Comparison of ENCODE assay signal across 22 cellular contexts in the genomic region with DNA sequence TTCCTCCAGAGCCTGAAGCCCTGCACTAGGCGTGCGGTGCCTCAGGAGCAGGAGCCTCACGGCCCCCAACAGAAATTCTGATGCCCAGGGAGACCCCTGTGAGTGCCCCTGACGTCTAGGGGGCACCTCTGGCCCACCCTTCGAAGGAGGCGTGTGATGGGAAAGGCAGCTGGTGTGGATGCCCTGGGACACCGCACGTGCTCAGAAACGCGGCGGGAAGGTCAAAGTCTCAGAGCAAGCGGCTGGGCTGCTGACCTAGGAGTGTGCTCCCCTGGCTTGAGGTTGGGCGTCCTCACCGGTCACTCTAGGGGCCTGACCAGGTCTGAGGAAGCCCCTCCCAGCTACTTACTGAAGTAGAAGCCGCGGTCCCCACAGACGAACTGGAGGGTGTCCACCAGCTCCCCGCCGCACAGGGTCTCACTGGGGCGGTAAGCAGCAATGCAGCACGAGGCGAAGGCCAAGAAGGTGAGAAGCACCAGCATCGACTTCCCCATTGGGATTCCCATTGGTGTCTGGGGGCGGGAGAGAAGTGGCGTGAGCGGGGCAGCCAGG. TPM values are rescaled to one million over a fixed set of nuclear protein-coding genes. Genes with fewer than 3 reads are reported as not detected.
"Had no signal": no experiment of that assay in that cellular context is flagged by ENCODE, and none has a peak within 500 bp of the region (broad histone marks: within the 10 kb centered on the region; RNA-seq: fewer than 3 reads in every experiment).

No MANE protein-coding gene starts in this region.

- ATAC-seq: natural killer cell had no signal

- H3K36me3 Mint-ChIP-seq: natural killer cell had no signal

- H3K4me3 ChIP-seq: cardiac muscle cell, coronary artery, esophagus squamous epithelium, sigmoid colon, tibial artery, uterus had no signal

- H3K27ac Mint-ChIP-seq: activated B cell treated with CpG ODN at 0.5 μM for 24 hours; natural killer cell; T-helper 2 cell treated with Interferon-gamma antibody and Interleukin-4, amounts not matched to agents 5 μg/mL and 100 μg/mL, for 36 hours had no signal

- H3K9me3 ChIP-seq: esophagus squamous epithelium, sigmoid colon, tibial artery, uterus had no signal

- H3K4me3 Mint-ChIP-seq: activated B cell treated with CpG ODN at 0.5 μM for 24 hours; natural killer cell; T-helper 2 cell treated with Interferon-gamma antibody and Interleukin-4, amounts not matched to agents 5 μg/mL and 100 μg/mL, for 36 hours had no signal

- DNase-seq: activated B cell treated with CpG ODN at 0.5 μM for 24 hours; activated CD4-positive, alpha-beta T cell treated with anti-CD3 and anti-CD28 coated beads, Interleukin-2, amount 50 U/mL, for 1 hour; activated CD8-positive, alpha-beta memory T cell treated with anti-CD3 and anti-CD28 coated beads for 24 hours; activated naive CD4-positive, alpha-beta T cell treated with Interleukin-2 at 50 U/mL for 16 hours; esophagus squamous epithelium; foreskin fibroblast; mammary epithelial cell; natural killer cell; occipital lobe; sigmoid colon; stimulated activated CD4-positive, alpha-beta T cell treated with anti-CD3 and anti-CD28 coated beads, Interleukin-15, amount 100 ng/mL, for 24 hours; stimulated activated CD4-positive, alpha-beta T cell treated with anti-CD3 and anti-CD28 coated beads, Interleukin-4, amount 100 ng/mL, for 24 hours; stimulated activated naive CD4-positive, alpha-beta T cell; tibial artery; uterus had no signal

- H3K27ac ChIP-seq: cardiac muscle cell, coronary artery, esophagus squamous epithelium, sigmoid colon, tibial artery, uterus had no signal

- H3K36me3 ChIP-seq: cardiac muscle cell, esophagus squamous epithelium, sigmoid colon, tibial artery, uterus had no signal

- H3K9me3 Mint-ChIP-seq: natural killer cell had no signal

RNA-seq across cellular contexts. Expression of a gene that starts 4.1 kb away (rescaled TPM):
- total RNA-seq: activated B cell treated with CpG ODN at 0.5 μM for 24 hours, mononuclear cell, natural killer cell had no signal

RNA-seq across cellular contexts. Expression of a gene that starts 25.9 kb away (rescaled TPM):
- total RNA-seq: activated B cell treated with CpG ODN at 0.5 μM for 24 hours, astrocyte, cardiac muscle cell, esophagus squamous epithelium, mammary epithelial cell, mononuclear cell, natural killer cell, occipital lobe, pulmonary artery endothelial cell, sigmoid colon, subcutaneous adipose tissue, uterus had no signal
- polyA plus RNA-seq: cardiac muscle cell, mammary epithelial cell had no signal

RNA-seq across cellular contexts. Expression of a gene that starts 36.5 kb away (rescaled TPM):
- total RNA-seq: activated B cell treated with CpG ODN at 0.5 μM for 24 hours, astrocyte, cardiac muscle cell, mononuclear cell, natural killer cell, occipital lobe, pulmonary artery endothelial cell, sigmoid colon, subcutaneous adipose tissue had no signal
- polyA plus RNA-seq: cardiac muscle cell had no signal
